Comparison of ENCODE assay signal across 1 cellular context in the genomic region with DNA sequence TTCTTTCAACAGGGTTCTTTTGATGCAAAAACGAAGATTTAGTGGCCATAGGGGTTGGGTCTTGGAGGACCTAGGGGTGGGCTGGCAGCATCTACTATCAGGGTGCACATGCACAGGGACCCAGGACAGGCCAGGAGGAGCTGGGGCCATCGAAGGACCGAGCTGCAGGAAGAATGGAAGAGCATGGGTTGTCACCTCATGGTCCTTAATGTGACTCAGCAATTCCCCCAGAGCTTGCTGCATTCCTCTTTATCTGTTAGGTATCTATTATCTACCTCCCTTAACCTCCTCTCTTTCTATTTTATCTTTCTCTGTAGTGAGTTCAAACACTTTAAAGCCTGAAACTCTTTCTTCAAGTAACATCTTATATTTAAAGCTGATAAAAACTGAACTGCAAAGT.
TF ChIP-seq lines count a peak whose summit lies in the region.

No MANE protein-coding gene starts in this region.

TF ChIP-seq in K562, 482 proteins besides CTCF, POLR2A, EP300 and RAD21 (continued from another document):
- TF ChIP-seq, protein P1, sequence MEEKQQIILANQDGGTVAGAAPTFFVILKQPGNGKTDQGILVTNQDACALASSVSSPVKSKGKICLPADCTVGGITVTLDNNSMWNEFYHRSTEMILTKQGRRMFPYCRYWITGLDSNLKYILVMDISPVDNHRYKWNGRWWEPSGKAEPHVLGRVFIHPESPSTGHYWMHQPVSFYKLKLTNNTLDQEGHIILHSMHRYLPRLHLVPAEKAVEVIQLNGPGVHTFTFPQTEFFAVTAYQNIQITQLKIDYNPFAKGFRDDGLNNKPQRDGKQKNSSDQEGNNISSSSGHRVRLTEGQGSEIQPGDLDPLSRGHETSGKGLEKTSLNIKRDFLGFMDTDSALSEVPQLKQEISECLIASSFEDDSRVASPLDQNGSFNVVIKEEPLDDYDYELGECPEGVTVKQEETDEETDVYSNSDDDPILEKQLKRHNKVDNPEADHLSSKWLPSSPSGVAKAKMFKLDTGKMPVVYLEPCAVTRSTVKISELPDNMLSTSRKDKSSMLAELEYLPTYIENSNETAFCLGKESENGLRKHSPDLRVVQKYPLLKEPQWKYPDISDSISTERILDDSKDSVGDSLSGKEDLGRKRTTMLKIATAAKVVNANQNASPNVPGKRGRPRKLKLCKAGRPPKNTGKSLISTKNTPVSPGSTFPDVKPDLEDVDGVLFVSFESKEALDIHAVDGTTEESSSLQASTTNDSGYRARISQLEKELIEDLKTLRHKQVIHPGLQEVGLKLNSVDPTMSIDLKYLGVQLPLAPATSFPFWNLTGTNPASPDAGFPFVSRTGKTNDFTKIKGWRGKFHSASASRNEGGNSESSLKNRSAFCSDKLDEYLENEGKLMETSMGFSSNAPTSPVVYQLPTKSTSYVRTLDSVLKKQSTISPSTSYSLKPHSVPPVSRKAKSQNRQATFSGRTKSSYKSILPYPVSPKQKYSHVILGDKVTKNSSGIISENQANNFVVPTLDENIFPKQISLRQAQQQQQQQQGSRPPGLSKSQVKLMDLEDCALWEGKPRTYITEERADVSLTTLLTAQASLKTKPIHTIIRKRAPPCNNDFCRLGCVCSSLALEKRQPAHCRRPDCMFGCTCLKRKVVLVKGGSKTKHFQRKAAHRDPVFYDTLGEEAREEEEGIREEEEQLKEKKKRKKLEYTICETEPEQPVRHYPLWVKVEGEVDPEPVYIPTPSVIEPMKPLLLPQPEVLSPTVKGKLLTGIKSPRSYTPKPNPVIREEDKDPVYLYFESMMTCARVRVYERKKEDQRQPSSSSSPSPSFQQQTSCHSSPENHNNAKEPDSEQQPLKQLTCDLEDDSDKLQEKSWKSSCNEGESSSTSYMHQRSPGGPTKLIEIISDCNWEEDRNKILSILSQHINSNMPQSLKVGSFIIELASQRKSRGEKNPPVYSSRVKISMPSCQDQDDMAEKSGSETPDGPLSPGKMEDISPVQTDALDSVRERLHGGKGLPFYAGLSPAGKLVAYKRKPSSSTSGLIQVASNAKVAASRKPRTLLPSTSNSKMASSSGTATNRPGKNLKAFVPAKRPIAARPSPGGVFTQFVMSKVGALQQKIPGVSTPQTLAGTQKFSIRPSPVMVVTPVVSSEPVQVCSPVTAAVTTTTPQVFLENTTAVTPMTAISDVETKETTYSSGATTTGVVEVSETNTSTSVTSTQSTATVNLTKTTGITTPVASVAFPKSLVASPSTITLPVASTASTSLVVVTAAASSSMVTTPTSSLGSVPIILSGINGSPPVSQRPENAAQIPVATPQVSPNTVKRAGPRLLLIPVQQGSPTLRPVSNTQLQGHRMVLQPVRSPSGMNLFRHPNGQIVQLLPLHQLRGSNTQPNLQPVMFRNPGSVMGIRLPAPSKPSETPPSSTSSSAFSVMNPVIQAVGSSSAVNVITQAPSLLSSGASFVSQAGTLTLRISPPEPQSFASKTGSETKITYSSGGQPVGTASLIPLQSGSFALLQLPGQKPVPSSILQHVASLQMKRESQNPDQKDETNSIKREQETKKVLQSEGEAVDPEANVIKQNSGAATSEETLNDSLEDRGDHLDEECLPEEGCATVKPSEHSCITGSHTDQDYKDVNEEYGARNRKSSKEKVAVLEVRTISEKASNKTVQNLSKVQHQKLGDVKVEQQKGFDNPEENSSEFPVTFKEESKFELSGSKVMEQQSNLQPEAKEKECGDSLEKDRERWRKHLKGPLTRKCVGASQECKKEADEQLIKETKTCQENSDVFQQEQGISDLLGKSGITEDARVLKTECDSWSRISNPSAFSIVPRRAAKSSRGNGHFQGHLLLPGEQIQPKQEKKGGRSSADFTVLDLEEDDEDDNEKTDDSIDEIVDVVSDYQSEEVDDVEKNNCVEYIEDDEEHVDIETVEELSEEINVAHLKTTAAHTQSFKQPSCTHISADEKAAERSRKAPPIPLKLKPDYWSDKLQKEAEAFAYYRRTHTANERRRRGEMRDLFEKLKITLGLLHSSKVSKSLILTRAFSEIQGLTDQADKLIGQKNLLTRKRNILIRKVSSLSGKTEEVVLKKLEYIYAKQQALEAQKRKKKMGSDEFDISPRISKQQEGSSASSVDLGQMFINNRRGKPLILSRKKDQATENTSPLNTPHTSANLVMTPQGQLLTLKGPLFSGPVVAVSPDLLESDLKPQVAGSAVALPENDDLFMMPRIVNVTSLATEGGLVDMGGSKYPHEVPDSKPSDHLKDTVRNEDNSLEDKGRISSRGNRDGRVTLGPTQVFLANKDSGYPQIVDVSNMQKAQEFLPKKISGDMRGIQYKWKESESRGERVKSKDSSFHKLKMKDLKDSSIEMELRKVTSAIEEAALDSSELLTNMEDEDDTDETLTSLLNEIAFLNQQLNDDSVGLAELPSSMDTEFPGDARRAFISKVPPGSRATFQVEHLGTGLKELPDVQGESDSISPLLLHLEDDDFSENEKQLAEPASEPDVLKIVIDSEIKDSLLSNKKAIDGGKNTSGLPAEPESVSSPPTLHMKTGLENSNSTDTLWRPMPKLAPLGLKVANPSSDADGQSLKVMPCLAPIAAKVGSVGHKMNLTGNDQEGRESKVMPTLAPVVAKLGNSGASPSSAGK (IDR thresholded peaks at IDR 0.05): peak; percentile 37; the same call in 1 of the 2 replicates
- TF ChIP-seq HMG20B (CRISPR knock-in tag; IDR thresholded peaks at IDR 0.05) (no peak), TEAD1 (CRISPR knock-in tag; IDR thresholded peaks at IDR 0.05) (no peak), SMAD3 (CRISPR knock-in tag; conservative IDR thresholded peaks at IDR 0.05) (no peak), SMARCE1 (IDR thresholded peaks at IDR 0.05) (0 out of 2 replicates have a peak, but pooled peaks have one; percentile 16), EHMT2 (IDR thresholded peaks at IDR 0.05) (0 out of 2 replicates have a peak, but pooled peaks have one; percentile 20), TAF7 (tag; IDR thresholded peaks at IDR 0.05) (no peak), ZNF12 (CRISPR knock-in tag; IDR thresholded peaks at IDR 0.05) (no peak), TCF7L2 (IDR thresholded peaks at IDR 0.05; ENCODE audit: low read depth, low read length) (no peak), CBX3 (IDR thresholded peaks at IDR 0.05; ENCODE audit: borderline replicate concordance in 1 of 2, low read length in 2 of 2) (no peak), LCOR (CRISPR knock-in tag; IDR thresholded peaks at IDR 0.05) (no peak), RNF2 (IDR thresholded peaks at IDR 0.05) (no peak)
- TF ChIP-seq, protein P2, sequence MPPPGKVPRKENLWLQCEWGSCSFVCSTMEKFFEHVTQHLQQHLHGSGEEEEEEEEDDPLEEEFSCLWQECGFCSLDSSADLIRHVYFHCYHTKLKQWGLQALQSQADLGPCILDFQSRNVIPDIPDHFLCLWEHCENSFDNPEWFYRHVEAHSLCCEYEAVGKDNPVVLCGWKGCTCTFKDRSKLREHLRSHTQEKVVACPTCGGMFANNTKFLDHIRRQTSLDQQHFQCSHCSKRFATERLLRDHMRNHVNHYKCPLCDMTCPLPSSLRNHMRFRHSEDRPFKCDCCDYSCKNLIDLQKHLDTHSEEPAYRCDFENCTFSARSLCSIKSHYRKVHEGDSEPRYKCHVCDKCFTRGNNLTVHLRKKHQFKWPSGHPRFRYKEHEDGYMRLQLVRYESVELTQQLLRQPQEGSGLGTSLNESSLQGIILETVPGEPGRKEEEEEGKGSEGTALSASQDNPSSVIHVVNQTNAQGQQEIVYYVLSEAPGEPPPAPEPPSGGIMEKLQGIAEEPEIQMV (tag; conservative IDR thresholded peaks at IDR 0.05; ENCODE audit: low read depth): no peak
